ENCODE assay signal across 8 cellular contexts in the genomic region with DNA sequence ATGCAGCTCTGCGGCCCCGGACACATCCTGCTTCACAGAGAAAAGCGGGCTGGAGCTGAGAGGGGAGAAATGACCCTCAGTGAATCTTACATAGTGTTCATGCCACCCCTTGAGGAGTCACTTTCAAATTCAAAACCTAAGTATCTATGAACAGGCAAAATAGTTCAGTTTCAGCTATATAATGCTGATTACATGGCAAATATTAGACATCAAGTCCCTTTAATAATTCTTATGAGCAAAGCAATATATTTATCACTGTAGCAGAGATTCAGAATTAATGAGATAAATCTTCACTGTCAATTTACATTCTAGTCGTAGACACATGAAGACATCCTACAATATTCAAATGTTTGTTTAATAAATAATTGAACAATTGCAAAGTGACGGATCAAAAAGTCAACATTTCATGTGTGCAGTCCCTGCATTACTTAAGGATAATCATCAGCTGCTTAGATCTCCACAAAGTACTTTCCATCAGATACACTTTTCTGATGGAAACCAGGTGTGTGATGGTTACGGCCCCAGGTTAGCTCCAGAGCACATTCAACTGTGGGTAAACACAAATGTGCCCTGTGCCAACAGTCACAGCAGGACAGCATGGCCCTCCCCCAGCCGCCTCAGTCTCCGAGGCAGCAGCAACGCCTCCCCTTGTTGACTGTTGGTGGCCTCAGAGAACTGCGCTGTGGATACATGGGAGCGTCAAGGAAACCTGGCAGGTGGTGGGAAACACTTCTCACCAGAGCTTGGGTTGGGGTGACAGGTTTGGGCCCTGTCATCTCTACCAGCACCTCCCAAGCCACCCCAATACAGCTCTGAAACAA. TPM values are rescaled to one million over a fixed set of nuclear protein-coding genes. Genes with fewer than 3 reads are reported as not detected.
DNase-seq lines count a peak whose midpoint lies in the region; ATAC-seq and TF ChIP-seq lines count a peak whose summit lies in the region.

No MANE protein-coding gene starts in this region.

- no peak for ATAC-seq in activated naive CD4-positive, alpha-beta T cell treated with anti-CD3 and anti-CD28 coated beads, Interleukin-2, amount 50 U/mL, for 72 hours

- no peaks in the 10 kb centered on the region for H3F3A ChIP-seq in neural progenitor cell (ENCODE audit: low read depth)

- H3K36me3 Mint-ChIP-seq in chondrocyte (ENCODE audit: low read depth) = no peaks in the 10 kb centered on the region
- H3K36me3 Mint-ChIP-seq in neural progenitor cell = no peaks in the 10 kb centered on the region
- no peaks in the 10 kb centered on the region for H3K36me3 Mint-ChIP-seq in activated naive CD4-positive, alpha-beta T cell treated with anti-CD3 and anti-CD28 coated beads, Interleukin-2, amount 50 U/mL, for 72 hours

- no peaks in the 10 kb centered on the region for H3K4me1 ChIP-seq in neural progenitor cell
- H3K4me1 ChIP-seq in tibial nerve = peaks cover 0 to 23% (median 12%) of the 10 kb centered on the region in 4 donors

- H3K4me3 Mint-ChIP-seq in chondrocyte (ENCODE audit: unreplicated experiment) = peak overlapping the region; percentile 55
- H3K4me3 Mint-ChIP-seq in neural progenitor cell = peak overlapping the region; percentile 80

- H3K9ac ChIP-seq in neural progenitor cell = no peak overlapping the region

- H3K9me3 Mint-ChIP-seq in chondrocyte (ENCODE audit: low read depth) = no peaks in the 10 kb centered on the region
- H3K9me3 Mint-ChIP-seq in neural progenitor cell = peaks cover 2% of the 10 kb centered on the region
- no peaks in the 10 kb centered on the region for H3K9me3 Mint-ChIP-seq in activated naive CD4-positive, alpha-beta T cell treated with anti-CD3 and anti-CD28 coated beads, Interleukin-2, amount 50 U/mL, for 72 hours

- TF ChIP-seq POLR2A in tibial nerve (IDR thresholded peaks at IDR 0.05) = no peak

- peak overlapping the region; percentile 90 for H3K4me2 ChIP-seq in neural progenitor cell

- H3K4me3 ChIP-seq in neural progenitor cell (peak overlapping the region; percentile 59), tibial nerve (peak overlapping the region in 1 of 4 donors; percentile 53)

- H3K9me3 ChIP-seq in neural progenitor cell (ENCODE audit: low read depth) (no peaks in the 10 kb centered on the region), tibial nerve (no peaks in the 10 kb centered on the region)

- no peaks in the 10 kb centered on the region for H3K36me3 ChIP-seq in neural progenitor cell
- H3K36me3 ChIP-seq in tibial nerve = no peaks in the 10 kb centered on the region

- TF ChIP-seq CTCF in chondrocyte (IDR thresholded peaks at IDR 0.05) (no peak), neural progenitor cell (IDR thresholded peaks at IDR 0.05) (no peak), tibial nerve (IDR thresholded peaks at IDR 0.05) (no peak)

- H3K27ac Mint-ChIP-seq in chondrocyte (ENCODE audit: unreplicated experiment) = no peak overlapping the region
- peak overlapping the region; percentile 37 for H3K27ac Mint-ChIP-seq in neural progenitor cell
- H3K27ac Mint-ChIP-seq in activated naive CD4-positive, alpha-beta T cell treated with anti-CD3 and anti-CD28 coated beads, Interleukin-2, amount 50 U/mL, for 72 hours = no peak overlapping the region

- peak overlapping the region; percentile 97 for H2AFZ ChIP-seq in neural progenitor cell (replicated peaks)

- H3K27ac ChIP-seq in neural progenitor cell = no peak overlapping the region
- H3K27ac ChIP-seq in tibial nerve = no peak overlapping the region

- peaks cover 79% of the 10 kb centered on the region for H3K27me3 ChIP-seq in neural progenitor cell
- peaks cover 0 to 56% of the 10 kb centered on the region in 2 donors for H3K27me3 ChIP-seq in tibial nerve

- peak; percentile 83 for DNase-seq in DMS153 treated with DMSO at 0.1 percent for 48 hours (lab: John Stamatoyannopoulos, UW; ENCODE audit: unreplicated experiment)
- peak in 2 of 3 experiments; percentile 94 to 98 for DNase-seq in NCI-H1417 (lab: John Stamatoyannopoulos, UW)
- no peak for DNase-seq in chondrocyte (ENCODE audit: low spot score)
- DNase-seq in neural progenitor cell (ENCODE audit: low spot score) = peak; percentile 19
- DNase-seq in activated naive CD4-positive, alpha-beta T cell treated with anti-CD3 and anti-CD28 coated beads, Interleukin-2, amount 50 U/mL, for 72 hours (ENCODE audit: low spot score in 2 of 2) = no peak
- no peak for DNase-seq in HT-29 (ENCODE audit: low spot score)
- DNase-seq in AG20443 (ENCODE audit: low spot score) = no peak
- DNase-seq in tibial nerve (ENCODE audit: low spot score in 2 of 2) = no peak

- no peaks in the 10 kb centered on the region for H4K20me1 ChIP-seq in neural progenitor cell (ENCODE audit: low read depth)

- TF ChIP-seq EP300 in tibial nerve (IDR thresholded peaks at IDR 0.05) = no peak

- H3K27me3 Mint-ChIP-seq in chondrocyte (ENCODE audit: low read depth) = peaks cover 26% of the 10 kb centered on the region
- peaks cover 29% of the 10 kb centered on the region for H3K27me3 Mint-ChIP-seq in neural progenitor cell (ENCODE audit: insufficient read depth, low read depth)

- H3K79me2 ChIP-seq in neural progenitor cell (ENCODE audit: low read depth) = no peaks in the 10 kb centered on the region

- H3K4me1 Mint-ChIP-seq in chondrocyte (ENCODE audit: low read depth) (peaks cover 8% of the 10 kb centered on the region), neural progenitor cell (peaks cover 26% of the 10 kb centered on the region)

- WGBS in tibial nerve, 2 donors = 48 to 55% methylated on average over 11 of the region's 11 CpGs

RNA-seq across cellular contexts. Expression of gene PRR18, which starts 0.8 kb away (rescaled TPM):
- total RNA-seq in chondrocyte = 0.36 to 0.70 TPM in 2 of 3 replicates, not detected in the other
- total RNA-seq in neural progenitor cell (ENCODE audit: low replicate concordance) = 0.13 and 0.40 TPM in 2 replicates
- total RNA-seq in activated naive CD4-positive, alpha-beta T cell treated with anti-CD3 and anti-CD28 coated beads, Interleukin-2, amount 50 U/mL, for 72 hours = under 1 TPM in 1 of 2 donors, not detected in 1; 0.14 TPM
- total RNA-seq in HT-29 (2014; rRNA removed; shearing (Covaris generic)) = 0.05 TPM in 1 of 2 replicates, not detected in the other
- total RNA-seq in tibial nerve = under 1 TPM in 3 of 4 donors, not detected in 1; 0.21 to 0.60 (median 0.44) TPM

RNA-seq across cellular contexts. Expression of gene SFT2D1, which starts 33.4 kb away (rescaled TPM):
- total RNA-seq in chondrocyte = 19.0 to 30.0 TPM (median 26.0 TPM) in 3 replicates
- 38.1 and 48.9 TPM in 2 replicates for total RNA-seq in neural progenitor cell (ENCODE audit: low replicate concordance)
- total RNA-seq in activated naive CD4-positive, alpha-beta T cell treated with anti-CD3 and anti-CD28 coated beads, Interleukin-2, amount 50 U/mL, for 72 hours = 10 to 100 TPM; 30.8 to 48.4 TPM
- total RNA-seq in HT-29 (2014; rRNA removed; shearing (Covaris generic)) = 61.6 and 69.3 TPM in 2 replicates
- total RNA-seq in tibial nerve = 10 to 100 TPM; 41.1 to 59.4 (median 54.8) TPM

Comparison
In these comparisons a context has a peak if more than half of its experiments do, and no peak if none do; other contexts are left out.
1. DNase-seq: peak in DMS153 treated with DMSO at 0.1 percent for 48 hours (single experiment), NCI-H1417 (2 of 3) and neural progenitor cell (single experiment); none in chondrocyte (single experiment), activated naive CD4-positive, alpha-beta T cell treated with anti-CD3 and anti-CD28 coated beads, Interleukin-2, amount 50 U/mL, for 72 hours (0 of 2), HT-29 (single experiment), AG20443 (single experiment) and tibial nerve (0 of 2).